1 cellular context compared by ENCODE assay signal in the genomic region with DNA sequence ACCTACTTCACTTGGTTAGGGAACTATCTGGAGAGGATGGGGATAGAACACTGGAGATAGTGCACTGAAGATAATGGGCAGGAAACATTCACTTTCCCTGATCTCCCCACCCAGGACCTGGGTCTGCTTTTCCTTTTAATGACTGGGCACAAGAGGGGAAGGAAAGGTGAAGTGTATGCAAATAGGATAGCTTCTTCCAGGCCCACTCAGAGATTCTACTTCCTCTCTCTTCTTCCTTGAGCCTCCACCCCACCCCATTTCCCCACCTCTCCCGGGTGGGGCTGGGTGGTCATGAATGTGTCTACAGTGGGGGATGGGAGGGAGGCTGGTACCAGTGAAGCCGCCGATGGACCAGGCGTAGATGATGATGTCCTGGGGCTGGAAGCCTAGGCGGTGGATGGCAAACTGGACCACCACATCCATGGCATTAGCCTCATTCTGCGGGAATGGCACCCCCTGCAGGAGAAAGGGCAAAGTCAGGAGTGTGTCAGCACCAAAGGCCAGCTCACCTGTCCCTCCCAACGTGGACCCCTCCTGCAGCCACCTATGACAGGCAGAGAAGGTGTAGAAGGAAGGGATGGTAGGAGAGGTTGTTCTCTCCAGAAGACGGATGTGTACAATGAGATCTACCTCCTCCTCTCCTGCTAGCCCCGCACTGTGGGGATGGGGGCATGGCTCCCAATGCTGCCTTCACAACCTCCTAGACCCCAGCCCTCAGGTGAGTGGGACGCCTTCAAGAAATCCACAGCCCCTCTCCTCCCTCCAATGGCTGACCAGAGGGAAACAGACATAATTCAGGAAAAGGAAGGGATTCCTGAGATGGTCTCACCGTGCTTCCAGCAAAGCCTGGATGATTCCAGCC.
TF ChIP-seq lines count a peak whose summit lies in the region.

No MANE protein-coding gene starts in this region.

TF ChIP-seq in K562, 482 proteins besides CTCF, POLR2A, EP300 and RAD21 (continued from another document and continues in another):
- TF ChIP-seq, protein P1, sequence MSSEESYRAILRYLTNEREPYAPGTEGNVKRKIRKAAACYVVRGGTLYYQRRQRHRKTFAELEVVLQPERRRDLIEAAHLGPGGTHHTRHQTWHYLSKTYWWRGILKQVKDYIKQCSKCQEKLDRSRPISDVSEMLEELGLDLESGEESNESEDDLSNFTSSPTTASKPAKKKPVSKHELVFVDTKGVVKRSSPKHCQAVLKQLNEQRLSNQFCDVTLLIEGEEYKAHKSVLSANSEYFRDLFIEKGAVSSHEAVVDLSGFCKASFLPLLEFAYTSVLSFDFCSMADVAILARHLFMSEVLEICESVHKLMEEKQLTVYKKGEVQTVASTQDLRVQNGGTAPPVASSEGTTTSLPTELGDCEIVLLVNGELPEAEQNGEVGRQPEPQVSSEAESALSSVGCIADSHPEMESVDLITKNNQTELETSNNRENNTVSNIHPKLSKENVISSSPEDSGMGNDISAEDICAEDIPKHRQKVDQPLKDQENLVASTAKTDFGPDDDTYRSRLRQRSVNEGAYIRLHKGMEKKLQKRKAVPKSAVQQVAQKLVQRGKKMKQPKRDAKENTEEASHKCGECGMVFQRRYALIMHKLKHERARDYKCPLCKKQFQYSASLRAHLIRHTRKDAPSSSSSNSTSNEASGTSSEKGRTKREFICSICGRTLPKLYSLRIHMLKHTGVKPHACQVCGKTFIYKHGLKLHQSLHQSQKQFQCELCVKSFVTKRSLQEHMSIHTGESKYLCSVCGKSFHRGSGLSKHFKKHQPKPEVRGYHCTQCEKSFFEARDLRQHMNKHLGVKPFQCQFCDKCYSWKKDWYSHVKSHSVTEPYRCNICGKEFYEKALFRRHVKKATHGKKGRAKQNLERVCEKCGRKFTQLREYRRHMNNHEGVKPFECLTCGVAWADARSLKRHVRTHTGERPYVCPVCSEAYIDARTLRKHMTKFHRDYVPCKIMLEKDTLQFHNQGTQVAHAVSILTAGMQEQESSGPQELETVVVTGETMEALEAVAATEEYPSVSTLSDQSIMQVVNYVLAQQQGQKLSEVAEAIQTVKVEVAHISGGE (CRISPR knock-in tag; IDR thresholded peaks at IDR 0.05) = no peak
- TF ChIP-seq, protein P2, sequence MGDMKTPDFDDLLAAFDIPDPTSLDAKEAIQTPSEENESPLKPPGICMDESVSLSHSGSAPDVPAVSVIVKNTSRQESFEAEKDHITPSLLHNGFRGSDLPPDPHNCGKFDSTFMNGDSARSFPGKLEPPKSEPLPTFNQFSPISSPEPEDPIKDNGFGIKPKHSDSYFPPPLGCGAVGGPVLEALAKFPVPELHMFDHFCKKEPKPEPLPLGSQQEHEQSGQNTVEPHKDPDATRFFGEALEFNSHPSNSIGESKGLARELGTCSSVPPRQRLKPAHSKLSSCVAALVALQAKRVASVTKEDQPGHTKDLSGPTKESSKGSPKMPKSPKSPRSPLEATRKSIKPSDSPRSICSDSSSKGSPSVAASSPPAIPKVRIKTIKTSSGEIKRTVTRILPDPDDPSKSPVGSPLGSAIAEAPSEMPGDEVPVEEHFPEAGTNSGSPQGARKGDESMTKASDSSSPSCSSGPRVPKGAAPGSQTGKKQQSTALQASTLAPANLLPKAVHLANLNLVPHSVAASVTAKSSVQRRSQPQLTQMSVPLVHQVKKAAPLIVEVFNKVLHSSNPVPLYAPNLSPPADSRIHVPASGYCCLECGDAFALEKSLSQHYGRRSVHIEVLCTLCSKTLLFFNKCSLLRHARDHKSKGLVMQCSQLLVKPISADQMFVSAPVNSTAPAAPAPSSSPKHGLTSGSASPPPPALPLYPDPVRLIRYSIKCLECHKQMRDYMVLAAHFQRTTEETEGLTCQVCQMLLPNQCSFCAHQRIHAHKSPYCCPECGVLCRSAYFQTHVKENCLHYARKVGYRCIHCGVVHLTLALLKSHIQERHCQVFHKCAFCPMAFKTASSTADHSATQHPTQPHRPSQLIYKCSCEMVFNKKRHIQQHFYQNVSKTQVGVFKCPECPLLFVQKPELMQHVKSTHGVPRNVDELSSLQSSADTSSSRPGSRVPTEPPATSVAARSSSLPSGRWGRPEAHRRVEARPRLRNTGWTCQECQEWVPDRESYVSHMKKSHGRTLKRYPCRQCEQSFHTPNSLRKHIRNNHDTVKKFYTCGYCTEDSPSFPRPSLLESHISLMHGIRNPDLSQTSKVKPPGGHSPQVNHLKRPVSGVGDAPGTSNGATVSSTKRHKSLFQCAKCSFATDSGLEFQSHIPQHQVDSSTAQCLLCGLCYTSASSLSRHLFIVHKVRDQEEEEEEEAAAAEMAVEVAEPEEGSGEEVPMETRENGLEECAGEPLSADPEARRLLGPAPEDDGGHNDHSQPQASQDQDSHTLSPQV (IDR thresholded peaks at IDR 0.05) = peak; percentile 51
- TF ChIP-seq SIX5 (IDR thresholded peaks at IDR 0.05; ENCODE audit: borderline replicate concordance in 1 of 2, insufficient read depth in 1 of 2, low read depth in 1 of 2, low read length in 2 of 2) (no peak), ELF4 (CRISPR knock-in tag; IDR thresholded peaks at IDR 0.05) (no peak), ZNF75A (CRISPR knock-in tag; IDR thresholded peaks at IDR 0.05) (no peak), NCOA2 (IDR thresholded peaks at IDR 0.05; ENCODE audit: partially characterized antibody in 2 of 2) (no peak), CHCHD3 (CRISPR knock-in tag; IDR thresholded peaks at IDR 0.05) (no peak), IFI16 (CRISPR knock-in tag; IDR thresholded peaks at IDR 0.05) (no peak), NBN (IDR thresholded peaks at IDR 0.05; ENCODE audit: low read depth) (no peak), NEUROD1 (IDR thresholded peaks at IDR 0.05; ENCODE audit: borderline replicate concordance, low read depth, low read length, partially characterized antibody) (no peak), ATF7 (IDR thresholded peaks at IDR 0.05) (no peak), ZKSCAN3 (CRISPR knock-in tag; IDR thresholded peaks at IDR 0.05) (no peak), TARDBP (IDR thresholded peaks at IDR 0.05) (no peak), POLR2G (IDR thresholded peaks at IDR 0.05; ENCODE audit: low read depth, low read length) (peak; percentile 46; the same call in 1 of the 2 replicates), TAF9B (IDR thresholded peaks at IDR 0.05; ENCODE audit: partially characterized antibody) (no peak), RHOXF2B (CRISPR knock-in tag; conservative IDR thresholded peaks at IDR 0.05) (no peak), ZBTB8A (IDR thresholded peaks at IDR 0.05; ENCODE audit: partially characterized antibody) (no peak), DACH1 (IDR thresholded peaks at IDR 0.05; ENCODE audit: partially characterized antibody) (no peak), ZNF609 (CRISPR knock-in tag; IDR thresholded peaks at IDR 0.05; ENCODE audit: borderline replicate concordance) (0 out of 2 replicates have a peak, but pooled peaks have one; percentile 56), STAG1 (CRISPR knock-in tag; IDR thresholded peaks at IDR 0.05; ENCODE audit: borderline replicate concordance) (no peak), CCAR2 (IDR thresholded peaks at IDR 0.05; ENCODE audit: low read depth, low read length) (no peak), HMG20A (CRISPR knock-in tag; conservative IDR thresholded peaks at IDR 0.05) (no peak), SMAD1 (IDR thresholded peaks at IDR 0.05; ENCODE audit: low read depth, low read length, partially characterized antibody) (no peak), SMC3 (conservative IDR thresholded peaks at IDR 0.05; ENCODE audit: insufficient read depth, low read depth, low read length) (peak; percentile 36; the same call in 1 of the 2 replicates), CBFA2T3 (IDR thresholded peaks at IDR 0.05) (no peak), HMGXB4 (CRISPR knock-in tag; IDR thresholded peaks at IDR 0.05) (no peak), SNAPC5 (CRISPR knock-in tag; IDR thresholded peaks at IDR 0.05) (no peak), CBX8 (IDR thresholded peaks at IDR 0.05; ENCODE audit: borderline replicate concordance, extremely low read depth, low read depth, low read length, poor library complexity, severe bottlenecking) (no peak), NKRF (IDR thresholded peaks at IDR 0.05; ENCODE audit: borderline replicate concordance) (no peak), ZNF232 (CRISPR knock-in tag; IDR thresholded peaks at IDR 0.05) (no peak), ZNF699 (CRISPR knock-in tag; IDR thresholded peaks at IDR 0.05; ENCODE audit: insufficient replicate concordance) (no peak), ZNF507 (tag; conservative IDR thresholded peaks at IDR 0.05) (no peak), ETV6 (IDR thresholded peaks at IDR 0.05; ENCODE audit: borderline replicate concordance in 1 of 2, low read depth in 2 of 2, low read length in 1 of 2) (no peak), ETV6 (CRISPR knock-in tag; IDR thresholded peaks at IDR 0.05; ENCODE audit: borderline replicate concordance) (no peak), SMARCC2 (IDR thresholded peaks at IDR 0.05; ENCODE audit: low read depth) (no peak), CBX1 (IDR thresholded peaks at IDR 0.05; ENCODE audit: low read depth) (no peak), XRCC4 (IDR thresholded peaks at IDR 0.05; ENCODE audit: extremely low read depth, insufficient read depth, insufficient read length) (no peak), TEAD1 (CRISPR knock-in tag; IDR thresholded peaks at IDR 0.05) (peak in 1 of 2 experiments; percentile 50; a peak in 1 of 4 replicates)
- TF ChIP-seq, protein P3, sequence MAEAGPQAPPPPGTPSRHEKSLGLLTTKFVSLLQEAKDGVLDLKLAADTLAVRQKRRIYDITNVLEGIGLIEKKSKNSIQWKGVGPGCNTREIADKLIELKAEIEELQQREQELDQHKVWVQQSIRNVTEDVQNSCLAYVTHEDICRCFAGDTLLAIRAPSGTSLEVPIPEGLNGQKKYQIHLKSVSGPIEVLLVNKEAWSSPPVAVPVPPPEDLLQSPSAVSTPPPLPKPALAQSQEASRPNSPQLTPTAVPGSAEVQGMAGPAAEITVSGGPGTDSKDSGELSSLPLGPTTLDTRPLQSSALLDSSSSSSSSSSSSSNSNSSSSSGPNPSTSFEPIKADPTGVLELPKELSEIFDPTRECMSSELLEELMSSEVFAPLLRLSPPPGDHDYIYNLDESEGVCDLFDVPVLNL (CRISPR knock-in tag; IDR thresholded peaks at IDR 0.05; ENCODE audit: low read depth) = no peak
- TF ChIP-seq, protein P4, sequence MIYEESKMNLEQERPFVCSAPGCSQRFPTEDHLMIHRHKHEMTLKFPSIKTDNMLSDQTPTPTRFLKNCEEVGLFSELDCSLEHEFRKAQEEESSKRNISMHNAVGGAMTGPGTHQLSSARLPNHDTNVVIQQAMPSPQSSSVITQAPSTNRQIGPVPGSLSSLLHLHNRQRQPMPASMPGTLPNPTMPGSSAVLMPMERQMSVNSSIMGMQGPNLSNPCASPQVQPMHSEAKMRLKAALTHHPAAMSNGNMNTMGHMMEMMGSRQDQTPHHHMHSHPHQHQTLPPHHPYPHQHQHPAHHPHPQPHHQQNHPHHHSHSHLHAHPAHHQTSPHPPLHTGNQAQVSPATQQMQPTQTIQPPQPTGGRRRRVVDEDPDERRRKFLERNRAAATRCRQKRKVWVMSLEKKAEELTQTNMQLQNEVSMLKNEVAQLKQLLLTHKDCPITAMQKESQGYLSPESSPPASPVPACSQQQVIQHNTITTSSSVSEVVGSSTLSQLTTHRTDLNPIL (CRISPR knock-in tag; IDR thresholded peaks at IDR 0.05) = no peak
